Comparison of ENCODE assay signal across 21 cellular contexts in the genomic region with DNA sequence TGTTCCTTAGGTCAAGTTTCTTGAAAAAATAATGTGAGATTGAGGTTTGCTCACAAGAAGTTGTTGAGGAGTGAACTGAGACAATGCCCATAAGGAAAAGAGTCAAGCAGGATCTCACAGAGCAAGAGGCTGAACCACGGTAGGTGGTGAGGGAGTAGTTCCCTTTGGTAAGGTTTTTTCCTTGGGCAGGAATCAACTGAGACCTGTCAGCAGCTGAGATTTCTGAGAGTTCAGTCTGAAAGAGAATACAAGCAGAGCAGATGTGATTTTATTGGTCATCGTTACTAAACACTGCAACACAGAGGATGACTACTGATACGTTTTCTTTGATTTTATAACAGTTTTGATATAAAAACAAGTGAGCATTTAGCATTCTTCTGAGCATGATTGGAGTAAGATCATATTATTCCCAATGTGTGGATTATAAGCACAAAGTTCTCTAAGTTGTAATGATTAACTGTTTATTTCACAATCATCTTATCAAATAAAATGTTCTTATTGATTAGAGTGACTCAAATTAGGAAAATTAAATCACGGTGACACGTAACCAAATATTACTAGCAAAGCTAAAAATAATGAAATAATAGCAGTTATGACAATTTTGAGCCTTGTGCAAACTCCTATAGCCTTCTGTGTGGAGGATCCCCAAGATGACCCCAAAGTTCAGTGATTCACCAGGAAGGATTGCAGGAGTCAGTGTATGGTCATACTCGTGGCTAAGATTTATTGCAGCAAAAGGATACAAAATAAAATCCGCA.
A peak's percentile ranks its signal among the peaks of the same experiment; 100 is the strongest.
DNase-seq lines count a peak whose midpoint lies in the region; ATAC-seq, FAIRE-seq and TF ChIP-seq lines count a peak whose summit lies in the region.
"Had no signal": no experiment of that assay in that cellular context is flagged by ENCODE, and none has a peak within 500 bp of the region (broad histone marks: within the 10 kb centered on the region; RNA-seq: fewer than 3 reads in every experiment).

No MANE protein-coding gene starts in this region.

- H3K36me3 Mint-ChIP-seq in astrocyte (ENCODE audit: low read depth, unreplicated experiment) = no peaks in the 10 kb centered on the region
- H3K36me3 Mint-ChIP-seq in activated CD4-positive, alpha-beta T cell treated with anti-CD3 and anti-CD28 coated beads for 36 hours (ENCODE audit: low read depth) = no peaks in the 10 kb centered on the region
- H3K36me3 Mint-ChIP-seq: IgD-negative memory B cell, mesothelial cell of epicardium had no signal

- H3K27ac ChIP-seq in ACC112 (ENCODE audit: low read depth, low read length) (peak overlapping the region; percentile 73), astrocyte (ENCODE audit: low read depth, low read length) (no peak overlapping the region)
- H3K27ac ChIP-seq: heart left ventricle, upper lobe of right lung had no signal

- CTCF ChIA-PET in activated CD4-positive, alpha-beta T cell treated with anti-CD3 and anti-CD28 coated beads for 36 hours (lab: Charles Lee) = no interaction called here

- H2AFZ ChIP-seq in ACC112 (ENCODE audit: low read length, unreplicated experiment) (peak overlapping the region; percentile 19), astrocyte (ENCODE audit: low read depth, low read length) (no peak overlapping the region)

- no peak for TF ChIP-seq POLR2A in erythroblast (IDR thresholded peaks at IDR 0.05; ENCODE audit: low read length)

- peaks cover 16% of the 10 kb centered on the region for H3K4me1 Mint-ChIP-seq in astrocyte (ENCODE audit: low read depth, unreplicated experiment)
- H3K4me1 Mint-ChIP-seq in activated CD4-positive, alpha-beta T cell treated with anti-CD3 and anti-CD28 coated beads for 36 hours = no peaks in the 10 kb centered on the region
- H3K4me1 Mint-ChIP-seq: IgD-negative memory B cell had no signal

- no peak overlapping the region for H3K9ac ChIP-seq in astrocyte (ENCODE audit: low read length)

- H4K20me1 ChIP-seq in astrocyte (ENCODE audit: insufficient read depth, low read length) = no peaks in the 10 kb centered on the region

- POLR2A ChIA-PET in activated CD4-positive, alpha-beta T cell treated with anti-CD3 and anti-CD28 coated beads for 36 hours (lab: Charles Lee) = no interaction called here

- no peak overlapping the region for H3K4me2 ChIP-seq in astrocyte (ENCODE audit: low read length)

- H3K27me3 ChIP-seq in ACC112 (ENCODE audit: insufficient read depth, low read length) (no peaks in the 10 kb centered on the region), astrocyte (ENCODE audit: insufficient read depth, low read length) (no peaks in the 10 kb centered on the region)
- H3K27me3 ChIP-seq: heart left ventricle, upper lobe of right lung had no signal

- H3K27me3 Mint-ChIP-seq in astrocyte (ENCODE audit: low read depth, unreplicated experiment) = no peaks in the 10 kb centered on the region
- H3K27me3 Mint-ChIP-seq in activated CD4-positive, alpha-beta T cell treated with anti-CD3 and anti-CD28 coated beads for 36 hours = no peaks in the 10 kb centered on the region
- H3K27me3 Mint-ChIP-seq: IgD-negative memory B cell had no signal

- DNase-seq in HS-5 (ENCODE audit: low read depth) = peak; percentile 80
- DNase-seq in astrocyte (ENCODE audit: low read depth) = peak; percentile 35
- peak; percentile 83 for DNase-seq in iris pigment epithelial cell (ENCODE audit: low read depth)
- no peak for DNase-seq in NCI-H1092 (lab: John Stamatoyannopoulos, UW)
- DNase-seq in erythroblast (lab: John Stamatoyannopoulos, UW) = no peak
- DNase-seq in NCI-H128 (lab: John Stamatoyannopoulos, UW; ENCODE audit: unreplicated experiment) = no peak
- DNase-seq in activated CD4-positive, alpha-beta T cell treated with anti-CD3 and anti-CD28 coated beads for 36 hours = no peak
- DNase-seq: activated naive CD4-positive, alpha-beta T cell treated with anti-CD3 and anti-CD28 coated beads for 36 hours; cortex of kidney; DMS79; heart left ventricle; NCI-H1105; NCI-H2171; NCI-H774; stimulated activated naive CD8-positive, alpha-beta T cell treated with anti-CD3 and anti-CD28 coated beads, Interleukin-15, Interleukin-2, amounts not matched to agents 100 U/mL and 50 U/mL, for 24 hours; upper lobe of right lung had no signal

- H3K9me3 Mint-ChIP-seq in astrocyte (ENCODE audit: unreplicated experiment) = no peaks in the 10 kb centered on the region
- H3K9me3 Mint-ChIP-seq in activated CD4-positive, alpha-beta T cell treated with anti-CD3 and anti-CD28 coated beads for 36 hours (ENCODE audit: low read depth) = peaks cover 3% of the 10 kb centered on the region
- H3K9me3 Mint-ChIP-seq: activated naive CD4-positive, alpha-beta T cell treated with anti-CD3 and anti-CD28 coated beads for 36 hours; mesothelial cell of epicardium had no signal

- H3K36me3 ChIP-seq in ACC112 (ENCODE audit: insufficient read depth, low read length) (no peaks in the 10 kb centered on the region), astrocyte (ENCODE audit: insufficient read depth, low read length) (no peaks in the 10 kb centered on the region)
- H3K36me3 ChIP-seq: heart left ventricle, upper lobe of right lung had no signal

- no peak for TF ChIP-seq CTCF in astrocyte (IDR thresholded peaks at IDR 0.05; ENCODE audit: insufficient read depth, low read depth, low read length)

- H3K9me3 ChIP-seq in astrocyte (ENCODE audit: insufficient read depth, low read depth, low read length) = no peaks in the 10 kb centered on the region
- H3K9me3 ChIP-seq: upper lobe of right lung had no signal

- H3K27ac Mint-ChIP-seq in astrocyte (ENCODE audit: unreplicated experiment) = no peak overlapping the region
- H3K27ac Mint-ChIP-seq in activated CD4-positive, alpha-beta T cell treated with anti-CD3 and anti-CD28 coated beads for 36 hours = no peak overlapping the region
- H3K27ac Mint-ChIP-seq: activated naive CD4-positive, alpha-beta T cell treated with anti-CD3 and anti-CD28 coated beads for 36 hours; IgD-negative memory B cell; mesothelial cell of epicardium had no signal

- H3K79me2 ChIP-seq in ACC112 (ENCODE audit: control insufficient read depth, insufficient read depth, low read length, unreplicated experiment) = no peaks in the 10 kb centered on the region
- H3K79me2 ChIP-seq in astrocyte (ENCODE audit: insufficient read depth, low read length) = no peaks in the 10 kb centered on the region

- intact Hi-C loops in activated CD4-positive, alpha-beta T cell treated with anti-CD3 and anti-CD28 coated beads for 36 hours (cut with DNase I, micrococcal nuclease) = no loop called here

- no peak overlapping the region for H3K4me3 Mint-ChIP-seq in astrocyte (ENCODE audit: unreplicated experiment)
- no peak overlapping the region for H3K4me3 Mint-ChIP-seq in activated CD4-positive, alpha-beta T cell treated with anti-CD3 and anti-CD28 coated beads for 36 hours
- H3K4me3 Mint-ChIP-seq: activated naive CD4-positive, alpha-beta T cell treated with anti-CD3 and anti-CD28 coated beads for 36 hours; IgD-negative memory B cell; mesothelial cell of epicardium had no signal

- H3K4me3 ChIP-seq in ACC112 (ENCODE audit: low read depth, low read length) = peak overlapping the region; percentile 40; the same call in 1 of the 2 replicates
- H3K4me3 ChIP-seq in astrocyte (ENCODE audit: insufficient read depth, low read depth, low read length) = no peak overlapping the region
- H3K4me3 ChIP-seq: heart left ventricle, upper lobe of right lung had no signal

- ATAC-seq in activated CD4-positive, alpha-beta T cell treated with anti-CD3 and anti-CD28 coated beads for 36 hours = no peak
- ATAC-seq: heart left ventricle; stimulated activated naive CD8-positive, alpha-beta T cell treated with anti-CD3 and anti-CD28 coated beads, Interleukin-15, Interleukin-2, amounts not matched to agents 100 U/mL and 50 U/mL, for 24 hours; upper lobe of right lung had no signal

- peak; percentile 52 for FAIRE-seq in astrocyte (lab: Jason Lieb, UNC)
- FAIRE-seq: GM19239, keratinocyte had no signal

- peaks cover 47% of the 10 kb centered on the region for H3K4me1 ChIP-seq in ACC112 (ENCODE audit: control insufficient read depth, insufficient read depth, low read length, unreplicated experiment)
- no peaks in the 10 kb centered on the region for H3K4me1 ChIP-seq in astrocyte (ENCODE audit: insufficient read depth, low read length)
- H3K4me1 ChIP-seq: heart left ventricle, upper lobe of right lung had no signal

Comparison
In these comparisons a context has a peak if more than half of its experiments do, and no peak if none do; other contexts are left out.
1. DNase-seq: peak in HS-5 (single experiment), astrocyte (single experiment) and iris pigment epithelial cell (single experiment); none in NCI-H1092 (single experiment), erythroblast (0 of 2), NCI-H128 (single experiment) and activated CD4-positive, alpha-beta T cell treated with anti-CD3 and anti-CD28 coated beads for 36 hours (single experiment).